Comparison of ENCODE assay signal across 35 cellular contexts in the genomic region with DNA sequence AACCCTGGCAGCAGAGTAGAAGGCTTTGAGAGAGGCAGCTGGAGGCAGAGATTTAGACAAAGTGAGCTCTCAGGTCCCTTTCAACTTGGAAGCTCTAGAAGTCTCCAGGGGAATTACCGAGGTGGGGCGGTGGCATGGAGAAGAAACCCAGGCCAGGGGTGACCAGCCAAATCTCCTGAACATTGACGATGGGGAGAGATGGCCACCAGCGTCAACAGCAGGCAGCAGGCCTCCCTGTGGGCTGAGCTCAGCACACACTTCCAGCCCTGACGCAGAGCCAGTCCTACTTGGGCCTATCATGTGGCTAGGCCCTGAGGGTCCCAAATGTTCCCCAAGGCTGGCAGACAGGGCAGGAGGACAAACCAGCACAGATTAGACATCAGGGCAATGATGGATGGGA.
"Had no signal": no experiment of that assay in that cellular context is flagged by ENCODE, and none has a peak within 500 bp of the region (broad histone marks: within the 10 kb centered on the region; RNA-seq: fewer than 3 reads in every experiment).

No MANE protein-coding gene starts in this region.

- H3K27me3 ChIP-seq: MG63 had no signal

- H3K27ac Mint-ChIP-seq: activated B cell treated with CpG ODN at 0.5 μM for 24 hours; activated CD4-positive, alpha-beta memory T cell treated with anti-CD3 and anti-CD28 coated beads for 36 hours; activated naive CD4-positive, alpha-beta T cell treated with anti-CD3 and anti-CD28 coated beads for 36 hours; activated T-helper 1 cell treated with anti-CD3 and anti-CD28 coated beads, Interleukin-12 subunit alpha, Interleukin-12 subunit beta, Interleukin-2, Interleukin-4 antibody, amounts not matched to agents 30 ng/mL and 10 ng/mL and 1 ng/mL, durations not matched to agents 14 hours and 24 hours and 36 hours had no signal

- H3K4me3 ChIP-seq: MG63 had no signal

- H3K27ac ChIP-seq: VCaP had no signal

- ATAC-seq: activated naive CD4-positive, alpha-beta T cell treated with anti-CD3 and anti-CD28 coated beads, Interleukin-2, amount 50 U/mL, for 72 hours; activated T-cell treated with anti-CD3 and anti-CD28 coated beads, Interleukin-2, amount 50 U/mL, for 4 hours had no signal

- H3K36me3 ChIP-seq: MG63 had no signal

- H3K9me3 Mint-ChIP-seq: activated B cell treated with CpG ODN at 0.5 μM for 24 hours; activated CD4-positive, alpha-beta memory T cell treated with anti-CD3 and anti-CD28 coated beads for 36 hours; activated naive CD4-positive, alpha-beta T cell treated with anti-CD3 and anti-CD28 coated beads for 36 hours; activated naive CD4-positive, alpha-beta T cell treated with anti-CD3 and anti-CD28 coated beads, Interleukin-2, amount 50 U/mL, for 72 hours; activated T-cell treated with anti-CD3 and anti-CD28 coated beads, Interleukin-2, amount 50 U/mL, for 4 hours; activated T-helper 1 cell treated with anti-CD3 and anti-CD28 coated beads, Interleukin-12 subunit alpha, Interleukin-12 subunit beta, Interleukin-2, Interleukin-4 antibody, amounts not matched to agents 30 ng/mL and 10 ng/mL and 1 ng/mL, durations not matched to agents 14 hours and 24 hours and 36 hours had no signal

- DNase-seq: activated B cell treated with CpG ODN at 0.5 μM for 24 hours; activated CD4-positive, alpha-beta memory T cell treated with anti-CD3 and anti-CD28 coated beads for 36 hours; activated CD4-positive, alpha-beta T cell treated with anti-CD3 and anti-CD28 coated beads for 4 hours; activated CD4-positive, alpha-beta T cell treated with anti-CD3 and anti-CD28 coated beads, Interleukin-2, amount 50 U/mL, for 1 hour; activated CD4-positive, CD25-positive, alpha-beta regulatory T cell treated with anti-CD3 and anti-CD28 coated beads, Interleukin-2, amount 50 U/mL, for 72 hours; activated CD8-positive, alpha-beta memory T cell treated with anti-CD3 and anti-CD28 coated beads, Interleukin-2, amount 50 U/mL, for 4 hours; activated gamma-delta T cell treated with Interleukin-2 at 50 U/mL for 16 hours; activated naive CD4-positive, alpha-beta T cell treated with anti-CD3 and anti-CD28 coated beads for 36 hours; activated T-cell treated with anti-CD3 and anti-CD28 coated beads for 4 hours; activated T-cell treated with anti-CD3 and anti-CD28 coated beads, Interleukin-2, amount 50 U/mL, for 4 hours; central memory CD4-positive, alpha-beta T cell; Kasumi-1; KG1; MG63; NCI-H1048; NCI-H1105 treated with DMSO at 0.1 percent for 48 hours; NCI-H1436; NCI-H1694; NCI-H1930; NCI-H2081 treated with DMSO at 0.1 percent for 48 hours; NCI-H226; NCI-H446 treated with DMSO at 0.1 percent for 48 hours; NCI-H524 treated with DMSO at 0.1 percent for 48 hours; NK-92 treated with Interleukin-12 subunit alpha and Interleukin-12 subunit beta, amount 100 ng/mL, for 24 hours; OCI-M1; Right ventricle myocardium superior; SW 1271; T-helper 1 cell; T-helper 2 cell; T-helper 9 cell had no signal

- H3K36me3 Mint-ChIP-seq: activated CD4-positive, alpha-beta memory T cell treated with anti-CD3 and anti-CD28 coated beads for 36 hours; activated naive CD4-positive, alpha-beta T cell treated with anti-CD3 and anti-CD28 coated beads, Interleukin-2, amount 50 U/mL, for 72 hours; brain had no signal

- H3K4me3 Mint-ChIP-seq: activated B cell treated with CpG ODN at 0.5 μM for 24 hours; activated CD4-positive, alpha-beta memory T cell treated with anti-CD3 and anti-CD28 coated beads for 36 hours; activated naive CD4-positive, alpha-beta T cell treated with anti-CD3 and anti-CD28 coated beads for 36 hours; activated T-cell treated with anti-CD3 and anti-CD28 coated beads, Interleukin-2, amount 50 U/mL, for 4 hours; activated T-helper 1 cell treated with anti-CD3 and anti-CD28 coated beads, Interleukin-12 subunit alpha, Interleukin-12 subunit beta, Interleukin-2, Interleukin-4 antibody, amounts not matched to agents 30 ng/mL and 10 ng/mL and 1 ng/mL, durations not matched to agents 14 hours and 24 hours and 36 hours; brain had no signal

- H3K27me3 Mint-ChIP-seq: activated B cell treated with CpG ODN at 0.5 μM for 24 hours; activated CD4-positive, alpha-beta memory T cell treated with anti-CD3 and anti-CD28 coated beads for 36 hours had no signal

- FAIRE-seq: bronchial epithelial cell had no signal
